ENCODE assay signal across 2 cellular contexts in genomic region chr13:113314112-113314511, GRCh38. TPM values are rescaled to one million over a fixed set of nuclear protein-coding genes. Genes with fewer than 3 reads are reported as not detected.
"Had no signal": no experiment of that assay in that cellular context is flagged by ENCODE, and none has a peak within 500 bp of the region (broad histone marks: within the 10 kb centered on the region; RNA-seq: fewer than 3 reads in every experiment).

No MANE protein-coding gene starts in this region.

RNA-seq across cellular contexts. Expression of gene GRTP1, which starts 49.8 kb away (rescaled TPM):
- total RNA-seq: activated B cell treated with CpG ODN at 0.5 μM for 24 hours; activated CD8-positive, alpha-beta T cell treated with anti-CD3 and anti-CD28 coated beads for 36 hours had no signal
